In the genomic region with DNA sequence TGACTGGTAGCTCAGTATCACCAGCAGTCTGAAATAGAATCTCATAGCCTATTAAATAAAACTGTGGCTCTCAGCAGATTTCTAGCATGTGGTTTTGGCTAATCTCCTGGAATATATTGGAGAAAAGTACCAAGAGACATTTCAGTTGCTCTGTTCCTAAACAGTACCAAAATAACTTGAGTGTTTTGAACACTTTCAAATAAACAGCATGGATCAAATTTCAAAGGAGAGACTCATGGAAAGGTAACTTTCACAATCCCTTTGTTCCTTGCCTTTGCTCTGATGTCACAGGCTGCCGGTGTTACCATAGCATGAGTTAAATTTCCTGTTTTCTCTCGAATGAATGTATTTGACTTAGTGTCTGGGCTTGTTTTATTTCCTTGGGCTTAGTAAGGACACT, we compare ENCODE assay signal across 9 cellular contexts. TPM values are rescaled to one million over a fixed set of nuclear protein-coding genes. Genes with fewer than 3 reads are reported as not detected.
A peak's percentile ranks its signal among the peaks of the same experiment; 100 is the strongest.
DNase-seq lines count a peak whose midpoint lies in the region; ATAC-seq and TF ChIP-seq lines count a peak whose summit lies in the region.
"Had no signal": no experiment of that assay in that cellular context is flagged by ENCODE, and none has a peak within 500 bp of the region (broad histone marks: within the 10 kb centered on the region; RNA-seq: fewer than 3 reads in every experiment).

No MANE protein-coding gene starts in this region.

- no peaks in the 10 kb centered on the region for H3K27me3 ChIP-seq in tibial artery

- H3K4me3 ChIP-seq in tibial artery = no peak overlapping the region

- H3K9me3 Mint-ChIP-seq in activated CD8-positive, alpha-beta T cell treated with anti-CD3 and anti-CD28 coated beads for 36 hours = no peaks in the 10 kb centered on the region
- no peaks in the 10 kb centered on the region for H3K9me3 Mint-ChIP-seq in activated CD8-positive, alpha-beta T cell treated with anti-CD3 and anti-CD28 coated beads, Interleukin-2, amount 10 ng/mL, durations not matched to agents 7 days and 5 days (ENCODE audit: insufficient read depth)

- H3K4me1 Mint-ChIP-seq in activated CD8-positive, alpha-beta T cell treated with anti-CD3 and anti-CD28 coated beads for 36 hours (ENCODE audit: low read depth) = peaks cover 27% of the 10 kb centered on the region
- H3K4me1 Mint-ChIP-seq in activated CD8-positive, alpha-beta T cell treated with anti-CD3 and anti-CD28 coated beads, Interleukin-2, amount 10 ng/mL, durations not matched to agents 7 days and 5 days (ENCODE audit: low read depth) = peaks cover 34% of the 10 kb centered on the region

- H3K27ac ChIP-seq in VCaP = peak overlapping the region; percentile 34; the same call in 1 of the 2 replicates
- H3K27ac ChIP-seq in tibial artery = peak overlapping the region; percentile 58 to 69

- DNase-seq in activated CD8-positive, alpha-beta T cell treated with anti-CD3 and anti-CD28 coated beads for 36 hours = no peak
- no peak for DNase-seq in activated CD8-positive, alpha-beta T cell treated with anti-CD3 and anti-CD28 coated beads, Interleukin-2, amount 10 ng/mL, durations not matched to agents 7 days and 5 days
- DNase-seq in hepatic stellate cell (ENCODE audit: low spot score) (peak; percentile 8), tibial artery (no peak), mesenteric fat pad (ENCODE audit: low spot score) (no peak)

- TF ChIP-seq CTCF in activated CD8-positive, alpha-beta T cell treated with anti-CD3 and anti-CD28 coated beads for 36 hours (IDR thresholded peaks at IDR 0.05) = no peak
- no peak for TF ChIP-seq CTCF in VCaP (conservative IDR thresholded peaks at IDR 0.05)
- no peak for TF ChIP-seq CTCF in tibial artery (IDR thresholded peaks at IDR 0.05)

- H3K27ac Mint-ChIP-seq in activated CD8-positive, alpha-beta T cell treated with anti-CD3 and anti-CD28 coated beads for 36 hours = peak overlapping the region; percentile 55
- H3K27ac Mint-ChIP-seq in activated CD8-positive, alpha-beta T cell treated with anti-CD3 and anti-CD28 coated beads, Interleukin-2, amount 10 ng/mL, durations not matched to agents 7 days and 5 days = no peak overlapping the region
- H3K27ac Mint-ChIP-seq: B cell had no signal

- no peaks in the 10 kb centered on the region for H3K9me3 ChIP-seq in tibial artery

- CTCF ChIA-PET in activated CD8-positive, alpha-beta T cell treated with anti-CD3 and anti-CD28 coated beads for 36 hours (lab: Charles Lee) = interaction anchor here (2.0 to 3.4 kb wide), 2 partner anchors 44 to 81 kb away, joined by 7 to 24 read pairs; no protein-coding TSS in a partner anchor
- CTCF ChIA-PET in activated CD8-positive, alpha-beta T cell treated with anti-CD3 and anti-CD28 coated beads, Interleukin-2, amount 10 ng/mL, durations not matched to agents 7 days and 5 days (lab: Charles Lee) = interaction anchor here (0.8 to 4.0 kb wide), 5 partner anchors 10 to 196 kb away, joined by 3 to 28 read pairs (median 4); no protein-coding TSS in a partner anchor

- H3K4me3 Mint-ChIP-seq in activated CD8-positive, alpha-beta T cell treated with anti-CD3 and anti-CD28 coated beads for 36 hours = no peak overlapping the region
- H3K4me3 Mint-ChIP-seq in activated CD8-positive, alpha-beta T cell treated with anti-CD3 and anti-CD28 coated beads, Interleukin-2, amount 10 ng/mL, durations not matched to agents 7 days and 5 days = no peak overlapping the region
- H3K4me3 Mint-ChIP-seq: B cell had no signal

- peaks cover 0 to 29% (median 15%) of the 10 kb centered on the region in 4 donors for H3K4me1 ChIP-seq in tibial artery

- POLR2A ChIA-PET in activated CD8-positive, alpha-beta T cell treated with anti-CD3 and anti-CD28 coated beads for 36 hours (lab: Charles Lee) = interaction anchor here (0.8 to 1.0 kb wide), 4 partner anchors 12 to 81 kb away, joined by 3 read pairs; no protein-coding TSS in a partner anchor
- POLR2A ChIA-PET in activated CD8-positive, alpha-beta T cell treated with anti-CD3 and anti-CD28 coated beads, Interleukin-2, amount 10 ng/mL, durations not matched to agents 7 days and 5 days (lab: Charles Lee) = interaction anchor here (1.2 kb wide), 1 partner anchor 51 kb away, joined by 3 read pairs; the partner anchor contains the start of gene VTI1B

- intact Hi-C loops in activated CD8-positive, alpha-beta T cell treated with anti-CD3 and anti-CD28 coated beads for 36 hours (cut with micrococcal nuclease) = no loop called here
- intact Hi-C loops in tibial artery (cut with DNase I; ENCODE audit: low total_unique reads) = no loop called here

- peaks cover 12% of the 10 kb centered on the region for H3K27me3 Mint-ChIP-seq in activated CD8-positive, alpha-beta T cell treated with anti-CD3 and anti-CD28 coated beads for 36 hours
- peaks cover 15% of the 10 kb centered on the region for H3K27me3 Mint-ChIP-seq in activated CD8-positive, alpha-beta T cell treated with anti-CD3 and anti-CD28 coated beads, Interleukin-2, amount 10 ng/mL, durations not matched to agents 7 days and 5 days (ENCODE audit: low read depth)
- H3K27me3 Mint-ChIP-seq: B cell had no signal

- H3K36me3 ChIP-seq in tibial artery = no peaks in the 10 kb centered on the region

- H3K36me3 Mint-ChIP-seq in activated CD8-positive, alpha-beta T cell treated with anti-CD3 and anti-CD28 coated beads for 36 hours (ENCODE audit: low read depth) = no peaks in the 10 kb centered on the region
- H3K36me3 Mint-ChIP-seq in activated CD8-positive, alpha-beta T cell treated with anti-CD3 and anti-CD28 coated beads, Interleukin-2, amount 10 ng/mL, durations not matched to agents 7 days and 5 days (ENCODE audit: low read depth) = no peaks in the 10 kb centered on the region

- ATAC-seq in activated CD8-positive, alpha-beta T cell treated with anti-CD3 and anti-CD28 coated beads for 36 hours = no peak
- ATAC-seq in activated CD8-positive, alpha-beta T cell treated with anti-CD3 and anti-CD28 coated beads, Interleukin-2, amount 10 ng/mL, durations not matched to agents 7 days and 5 days = no peak
- ATAC-seq in HG02610 (IDR thresholded peaks at IDR 0.05; ENCODE audit: unreplicated experiment) (no peak), HG03025 (IDR thresholded peaks at IDR 0.05; ENCODE audit: low FRiP score, unreplicated experiment) (no peak)

RNA-seq across cellular contexts. Expression of gene ARG2, which starts 3.4 kb away (rescaled TPM):
- total RNA-seq in activated CD8-positive, alpha-beta T cell treated with anti-CD3 and anti-CD28 coated beads for 36 hours = 1 to 10 TPM; 9.9 TPM
- total RNA-seq in activated CD8-positive, alpha-beta T cell treated with anti-CD3 and anti-CD28 coated beads, Interleukin-2, amount 10 ng/mL, durations not matched to agents 7 days and 5 days = 1 to 10 TPM; 1.6 to 2.3 TPM
- 6.6 TPM for total RNA-seq in mesenteric fat pad

RNA-seq across cellular contexts. Expression of gene PIGH, which starts 23.0 kb away (rescaled TPM):
- total RNA-seq in activated CD8-positive, alpha-beta T cell treated with anti-CD3 and anti-CD28 coated beads for 36 hours = 10 to 100 TPM; 20.3 to 21.9 TPM
- total RNA-seq in activated CD8-positive, alpha-beta T cell treated with anti-CD3 and anti-CD28 coated beads, Interleukin-2, amount 10 ng/mL, durations not matched to agents 7 days and 5 days = 10 to 100 TPM; 14.8 to 17.5 TPM
- total RNA-seq in mesenteric fat pad = 16.9 TPM

RNA-seq across cellular contexts. Expression of gene VTI1B, which starts 51.3 kb away (rescaled TPM):
- total RNA-seq in activated CD8-positive, alpha-beta T cell treated with anti-CD3 and anti-CD28 coated beads for 36 hours = 10 to 100 TPM; 57.3 to 59.7 TPM
- 10 to 100 TPM; 69.6 to 70.6 TPM for total RNA-seq in activated CD8-positive, alpha-beta T cell treated with anti-CD3 and anti-CD28 coated beads, Interleukin-2, amount 10 ng/mL, durations not matched to agents 7 days and 5 days
- 195 TPM for total RNA-seq in mesenteric fat pad
